8 cellular contexts compared by ENCODE assay signal in genomic region chr15:101652098-101652782, GRCh38. TPM values are rescaled to one million over a fixed set of nuclear protein-coding genes. Genes with fewer than 3 reads are reported as not detected.
DNase-seq lines count a peak whose midpoint lies in the region; ATAC-seq and TF ChIP-seq lines count a peak whose summit lies in the region.

TSS of gene TM2D3 (minus strand) at chr15:101652381. CDS start at chr15:101652361, 20 bp downstream.

- H3K4me3 ChIP-seq in liver (ENCODE audit: low read depth in 1 of 3, low read length in 3 of 3), result peak within 1 kb of the TSS; percentile 77 to 99 (median 92)

- H3K36me3 Mint-ChIP-seq in dendritic cell treated with granulocyte-macrophage colony-stimulating factor and Interleukin-4, amounts not matched to agents 40 ng/mL and 50 ng/mL, for 4 days (ENCODE audit: low read depth), result peaks cover 40% of the 10 kb centered on the region

- no peaks in the 10 kb centered on the region for H3K9me3 ChIP-seq in liver (ENCODE audit: control insufficient read depth in 4 of 4, low read length in 3 of 4)

- H3K27ac Mint-ChIP-seq in dendritic cell treated with granulocyte-macrophage colony-stimulating factor and Interleukin-4, amounts not matched to agents 40 ng/mL and 50 ng/mL, for 4 days, result peak within 1 kb of the TSS; percentile 91

- peak; percentile 96 for ATAC-seq in GM19324 (IDR thresholded peaks at IDR 0.05; ENCODE audit: low FRiP score, unreplicated experiment)
- ATAC-seq in HG03469 (IDR thresholded peaks at IDR 0.05; ENCODE audit: unreplicated experiment), result peak; percentile 77

- peaks cover 26% of the 10 kb centered on the region for H3K4me1 Mint-ChIP-seq in dendritic cell treated with granulocyte-macrophage colony-stimulating factor and Interleukin-4, amounts not matched to agents 40 ng/mL and 50 ng/mL, for 4 days (ENCODE audit: low read depth)

- TF ChIP-seq CTCF in liver (IDR thresholded peaks at IDR 0.05; ENCODE audit: low read depth, low read length, missing input control), result peak; percentile 75

- peak within 1 kb of the TSS; percentile 91 to 92 for H3K9ac ChIP-seq in liver (ENCODE audit: low read depth in 1 of 2, low read length in 2 of 2)

- intact Hi-C loops in dendritic cell treated with granulocyte-macrophage colony-stimulating factor and Interleukin-4, amounts not matched to agents 40 ng/mL and 50 ng/mL, for 4 days (cut with micrococcal nuclease), result loop anchor here (1.0 kb wide), 2 partner anchors 74 to 357 kb away; partner anchors contain the start of gene SNRPA1

- H3K27ac ChIP-seq in liver (ENCODE audit: low read depth in 1 of 2, low read length in 2 of 2), result peak within 1 kb of the TSS; percentile 91 to 97

- H3K4me1 ChIP-seq in liver (ENCODE audit: control insufficient read depth in 4 of 4, insufficient read depth in 4 of 4, low read length in 3 of 4), result peaks cover 9 to 26% (median 19%) of the 10 kb centered on the region in 4 donors

- WGBS in liver, result under 1% methylated on average over 75 of the region's 75 CpGs

- TF ChIP-seq RAD21 in liver (IDR thresholded peaks at IDR 0.05), result peak; percentile 68 to 77

- no peaks in the 10 kb centered on the region for H3K27me3 ChIP-seq in liver (ENCODE audit: control insufficient read depth in 4 of 4, insufficient read depth in 4 of 4, low read length in 3 of 4)

- H3K9me3 Mint-ChIP-seq in dendritic cell treated with granulocyte-macrophage colony-stimulating factor and Interleukin-4, amounts not matched to agents 40 ng/mL and 50 ng/mL, for 4 days, result no peaks in the 10 kb centered on the region

- H3K27me3 Mint-ChIP-seq in dendritic cell treated with granulocyte-macrophage colony-stimulating factor and Interleukin-4, amounts not matched to agents 40 ng/mL and 50 ng/mL, for 4 days, result no peaks in the 10 kb centered on the region

- peaks cover 2 to 9% (median 5%) of the 10 kb centered on the region in 4 donors for H3K36me3 ChIP-seq in liver (ENCODE audit: control insufficient read depth in 4 of 4, insufficient read depth in 3 of 4, low read depth in 1 of 4, low read length in 3 of 4)

- DNase-seq in C1 segment of cervical spinal cord (lab: John Stamatoyannopoulos, UW), result peak; percentile 60 to 96 (median 85)
- peak; percentile 96 for DNase-seq in NCI-H69 (lab: John Stamatoyannopoulos, UW)
- DNase-seq in activated CD4-positive, alpha-beta T cell treated with anti-CD3 and anti-CD28 coated beads, Interleukin-2, amount 50 U/mL, for 1 hour, result peak; percentile 93
- DNase-seq in stimulated activated CD4-positive, alpha-beta T cell treated with anti-CD3 and anti-CD28 coated beads, Interleukin-4, amount 100 ng/mL, for 24 hours, result peak; percentile 94

- H3K4me3 Mint-ChIP-seq in dendritic cell treated with granulocyte-macrophage colony-stimulating factor and Interleukin-4, amounts not matched to agents 40 ng/mL and 50 ng/mL, for 4 days, result peak within 1 kb of the TSS; percentile 86

TF ChIP-seq in liver, 16 proteins besides CTCF, POLR2A, EP300 and RAD21:
- TF ChIP-seq HNF4A (conservative IDR thresholded peaks at IDR 0.05), result no peak
- peak; percentile 53 for TF ChIP-seq REST (IDR thresholded peaks at IDR 0.05)
- peak; percentile 2 to 39 for TF ChIP-seq RXRA (IDR thresholded peaks at IDR 0.05)
- TF ChIP-seq ATF3 (IDR thresholded peaks at IDR 0.05), result no peak
- no peak for TF ChIP-seq JUND (IDR thresholded peaks at IDR 0.05)
- TF ChIP-seq TAF1 (conservative IDR thresholded peaks at IDR 0.05), result no peak
- no peak for TF ChIP-seq ZBTB33 (IDR thresholded peaks at IDR 0.05)
- no peak for TF ChIP-seq EGR1 (IDR thresholded peaks at IDR 0.05; ENCODE audit: low read depth in 2 of 2)
- TF ChIP-seq SP1 (IDR thresholded peaks at IDR 0.05), result peak; percentile 47
- TF ChIP-seq HNF4G (IDR thresholded peaks at IDR 0.05), result no peak
- TF ChIP-seq MAX (IDR thresholded peaks at IDR 0.05), result no peak
- no peak for TF ChIP-seq FOXA2 (IDR thresholded peaks at IDR 0.05)
- TF ChIP-seq FOXA1 (IDR thresholded peaks at IDR 0.05), result no peak
- no peak for TF ChIP-seq NR2F2 (IDR thresholded peaks at IDR 0.05)
- peak; percentile 92 for TF ChIP-seq YY1 (IDR thresholded peaks at IDR 0.05)
- peak; percentile 43 to 86 for TF ChIP-seq GABPA (IDR thresholded peaks at IDR 0.05 in 1 of 2, conservative IDR thresholded peaks at IDR 0.05 in 1 of 2)

RNA-seq across cellular contexts. Expression of gene TM2D3, which starts in this region (rescaled TPM):
- 10 to 100 TPM; 22.0 to 32.6 TPM for total RNA-seq in liver
- 10 to 100 TPM; 43.2 to 44.1 TPM for polyA plus RNA-seq in liver

Comparison
In these comparisons a context has a peak if more than half of its experiments do, and no peak if none do; other contexts are left out.
1. Peak in every context shown above with its lines: DNase-seq, ATAC-seq, H3K4me3 ChIP-seq and H3K27ac ChIP-seq.